1 cellular context compared by ENCODE assay signal in genomic region chr14:26261368-26262122, GRCh38.
TF ChIP-seq lines count a peak whose summit lies in the region.

No MANE protein-coding gene starts in this region.

TF ChIP-seq in WTC11, 78 proteins besides CTCF, POLR2A, EP300 and RAD21 (continued from another document):
- TF ChIP-seq TEAD4 (CRISPR knock-in tag; IDR thresholded peaks at IDR 0.05) = peak; percentile 50; the same call in 1 of the 2 replicates
TF ChIP-seq in WTC11: peak in this region for 1.
